Comparison of ENCODE assay signal across 16 cellular contexts in the genomic region with DNA sequence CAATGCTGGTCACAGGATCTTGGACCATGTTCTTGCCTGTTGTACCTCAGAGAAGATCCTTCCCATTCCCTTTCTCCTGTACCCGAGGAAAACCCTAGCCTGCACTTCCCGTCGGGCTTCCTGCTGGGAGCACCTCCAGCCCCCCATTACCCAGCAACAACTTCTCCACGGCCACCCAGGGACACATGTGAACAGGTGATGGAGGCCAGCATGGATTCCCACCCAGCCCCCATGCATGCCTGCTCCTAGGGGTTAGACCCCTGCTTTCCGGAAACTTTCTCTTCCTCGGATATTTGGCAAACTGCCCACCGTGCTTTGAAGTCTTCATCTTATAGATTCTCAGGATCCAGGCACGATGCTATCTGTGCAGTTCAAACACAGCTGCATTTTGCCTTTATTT.
DNase-seq lines count a peak whose midpoint lies in the region; ATAC-seq and TF ChIP-seq lines count a peak whose summit lies in the region.
"Had no signal": no experiment of that assay in that cellular context is flagged by ENCODE, and none has a peak within 500 bp of the region (broad histone marks: within the 10 kb centered on the region; RNA-seq: fewer than 3 reads in every experiment).

No MANE protein-coding gene starts in this region.

- ATAC-seq in activated naive CD8-positive, alpha-beta T cell treated with anti-CD3 and anti-CD28 coated beads, Interleukin-2, amount 10 ng/mL, durations not matched to agents 7 days and 5 days (ENCODE audit: low read depth), result no peak
- ATAC-seq in activated naive CD8-positive, alpha-beta T cell treated with anti-CD3 and anti-CD28 coated beads, Interleukin-2, amount 50 U/mL, for 24 hours, result no peak
- ATAC-seq in upper lobe of right lung, result no peak
- no peak for ATAC-seq in GM18498 (IDR thresholded peaks at IDR 0.05; ENCODE audit: unreplicated experiment)
- ATAC-seq: CD8-positive, alpha-beta T cell had no signal

- H3K27me3 ChIP-seq in upper lobe of right lung, result no peaks in the 10 kb centered on the region
- H3K27me3 ChIP-seq: BLaER1 had no signal

- no peak overlapping the region for H3K27ac ChIP-seq in upper lobe of right lung
- H3K27ac ChIP-seq: BLaER1 had no signal

- intact Hi-C loops in upper lobe of right lung (cut with DNase I), result no loop called here

- no peak overlapping the region for H3K27ac Mint-ChIP-seq in activated naive CD8-positive, alpha-beta T cell treated with anti-CD3 and anti-CD28 coated beads, Interleukin-2, amount 10 ng/mL, durations not matched to agents 7 days and 5 days
- no peak overlapping the region for H3K27ac Mint-ChIP-seq in activated naive CD8-positive, alpha-beta T cell treated with anti-CD3 and anti-CD28 coated beads, Interleukin-2, amount 50 U/mL, for 24 hours
- H3K27ac Mint-ChIP-seq in chondrocyte (ENCODE audit: unreplicated experiment) (no peak overlapping the region), nephron progenitor cell (peak overlapping the region; percentile 49)
- H3K27ac Mint-ChIP-seq: CD8-positive, alpha-beta T cell; HFFc6 had no signal

- TF ChIP-seq CTCF in chondrocyte (IDR thresholded peaks at IDR 0.05) (no peak), nephron progenitor cell (IDR thresholded peaks at IDR 0.05) (no peak), upper lobe of right lung (IDR thresholded peaks at IDR 0.05) (no peak)

- H3K27me3 Mint-ChIP-seq in activated naive CD8-positive, alpha-beta T cell treated with anti-CD3 and anti-CD28 coated beads, Interleukin-2, amount 10 ng/mL, durations not matched to agents 7 days and 5 days, result peaks cover 26% of the 10 kb centered on the region
- peaks cover 11% of the 10 kb centered on the region for H3K27me3 Mint-ChIP-seq in activated naive CD8-positive, alpha-beta T cell treated with anti-CD3 and anti-CD28 coated beads, Interleukin-2, amount 50 U/mL, for 24 hours
- H3K27me3 Mint-ChIP-seq in chondrocyte (ENCODE audit: low read depth) (no peaks in the 10 kb centered on the region), nephron progenitor cell (ENCODE audit: low read depth, poor library complexity) (peaks cover 12% of the 10 kb centered on the region)

- H3K4me1 Mint-ChIP-seq in activated naive CD8-positive, alpha-beta T cell treated with anti-CD3 and anti-CD28 coated beads, Interleukin-2, amount 10 ng/mL, durations not matched to agents 7 days and 5 days, result peaks cover 5% of the 10 kb centered on the region
- H3K4me1 Mint-ChIP-seq in activated naive CD8-positive, alpha-beta T cell treated with anti-CD3 and anti-CD28 coated beads, Interleukin-2, amount 50 U/mL, for 24 hours, result peaks cover 3% of the 10 kb centered on the region
- H3K4me1 Mint-ChIP-seq in chondrocyte (ENCODE audit: low read depth) (peaks cover 37% of the 10 kb centered on the region), nephron progenitor cell (peaks cover 98% of the 10 kb centered on the region)

- no peaks in the 10 kb centered on the region for H3K4me1 ChIP-seq in upper lobe of right lung

- no peaks in the 10 kb centered on the region for H3K9me3 Mint-ChIP-seq in activated naive CD8-positive, alpha-beta T cell treated with anti-CD3 and anti-CD28 coated beads, Interleukin-2, amount 10 ng/mL, durations not matched to agents 7 days and 5 days
- H3K9me3 Mint-ChIP-seq in activated naive CD8-positive, alpha-beta T cell treated with anti-CD3 and anti-CD28 coated beads, Interleukin-2, amount 50 U/mL, for 24 hours, result no peaks in the 10 kb centered on the region
- H3K9me3 Mint-ChIP-seq in chondrocyte (ENCODE audit: low read depth), result no peaks in the 10 kb centered on the region
- no peaks in the 10 kb centered on the region for H3K9me3 Mint-ChIP-seq in nephron progenitor cell
- H3K9me3 Mint-ChIP-seq: CD8-positive, alpha-beta T cell; HFFc6 had no signal

- no peaks in the 10 kb centered on the region for H3K36me3 ChIP-seq in upper lobe of right lung
- H3K36me3 ChIP-seq: BLaER1 had no signal

- H3K9me3 ChIP-seq in upper lobe of right lung, result no peaks in the 10 kb centered on the region
- H3K9me3 ChIP-seq: BLaER1 had no signal

- no peak overlapping the region for H3K4me3 Mint-ChIP-seq in activated naive CD8-positive, alpha-beta T cell treated with anti-CD3 and anti-CD28 coated beads, Interleukin-2, amount 10 ng/mL, durations not matched to agents 7 days and 5 days
- no peak overlapping the region for H3K4me3 Mint-ChIP-seq in activated naive CD8-positive, alpha-beta T cell treated with anti-CD3 and anti-CD28 coated beads, Interleukin-2, amount 50 U/mL, for 24 hours
- H3K4me3 Mint-ChIP-seq in chondrocyte (ENCODE audit: unreplicated experiment), result no peak overlapping the region
- H3K4me3 Mint-ChIP-seq in nephron progenitor cell, result no peak overlapping the region
- H3K4me3 Mint-ChIP-seq: CD8-positive, alpha-beta T cell; HFFc6 had no signal

- no peaks in the 10 kb centered on the region for H3K36me3 Mint-ChIP-seq in activated naive CD8-positive, alpha-beta T cell treated with anti-CD3 and anti-CD28 coated beads, Interleukin-2, amount 10 ng/mL, durations not matched to agents 7 days and 5 days
- no peaks in the 10 kb centered on the region for H3K36me3 Mint-ChIP-seq in activated naive CD8-positive, alpha-beta T cell treated with anti-CD3 and anti-CD28 coated beads, Interleukin-2, amount 50 U/mL, for 24 hours (ENCODE audit: low read depth)
- H3K36me3 Mint-ChIP-seq in chondrocyte (ENCODE audit: low read depth), result no peaks in the 10 kb centered on the region
- no peaks in the 10 kb centered on the region for H3K36me3 Mint-ChIP-seq in nephron progenitor cell (ENCODE audit: low read depth)
- H3K36me3 Mint-ChIP-seq: CD8-positive, alpha-beta T cell had no signal

- H3K4me3 ChIP-seq in upper lobe of right lung, result no peak overlapping the region
- H3K4me3 ChIP-seq: BLaER1 had no signal

- peak; percentile 17 for DNase-seq in activated naive CD8-positive, alpha-beta T cell treated with anti-CD3 and anti-CD28 coated beads, Interleukin-2, amount 10 ng/mL, durations not matched to agents 7 days and 5 days
- no peak for DNase-seq in activated naive CD8-positive, alpha-beta T cell treated with anti-CD3 and anti-CD28 coated beads, Interleukin-2, amount 50 U/mL, for 24 hours
- DNase-seq in chondrocyte (ENCODE audit: low spot score) (peak; percentile 64), nephron progenitor cell (no peak), upper lobe of right lung (peak; percentile 40), superior temporal gyrus (ENCODE audit: extremely low spot score) (no peak)
- no peak for DNase-seq in activated CD4-positive, alpha-beta T cell treated with anti-CD3 and anti-CD28 coated beads, Interleukin-2, amount 50 U/mL, for 1 hour
- DNase-seq: CD8-positive, alpha-beta T cell; DND-41; HFFc6; Karpas-422; NCI-H1930; NCI-H748 treated with DMSO at 0.1 percent for 48 hours; RPMI8226 had no signal

- POLR2A ChIA-PET in activated naive CD8-positive, alpha-beta T cell treated with anti-CD3 and anti-CD28 coated beads, Interleukin-2, amount 10 ng/mL, durations not matched to agents 7 days and 5 days (lab: Charles Lee), result interaction anchor here (0.6 kb wide), 1 partner anchor 470 kb away, joined by 4 read pairs; no protein-coding TSS in a partner anchor

Comparison
In these comparisons a context has a peak if more than half of its experiments do, and no peak if none do; other contexts are left out.
1. DNase-seq: peak in activated naive CD8-positive, alpha-beta T cell treated with anti-CD3 and anti-CD28 coated beads, Interleukin-2, amount 10 ng/mL, durations not matched to agents 7 days and 5 days (single experiment), chondrocyte (single experiment) and upper lobe of right lung (single experiment); none in activated naive CD8-positive, alpha-beta T cell treated with anti-CD3 and anti-CD28 coated beads, Interleukin-2, amount 50 U/mL, for 24 hours (single experiment), nephron progenitor cell (single experiment), superior temporal gyrus (single experiment) and activated CD4-positive, alpha-beta T cell treated with anti-CD3 and anti-CD28 coated beads, Interleukin-2, amount 50 U/mL, for 1 hour (single experiment).